In genomic region chr6:132369526-132369925, GRCh38 we compare ENCODE assay signal across 19 cellular contexts. TPM values are rescaled to one million over a fixed set of nuclear protein-coding genes. Genes with fewer than 3 reads are reported as not detected.
A peak's percentile ranks its signal among the peaks of the same experiment; 100 is the strongest.
DNase-seq lines count a peak whose midpoint lies in the region; ATAC-seq, FAIRE-seq and TF ChIP-seq lines count a peak whose summit lies in the region.
"Had no signal": no experiment of that assay in that cellular context is flagged by ENCODE, and none has a peak within 500 bp of the region (broad histone marks: within the 10 kb centered on the region; RNA-seq: fewer than 3 reads in every experiment).

No MANE protein-coding gene starts in this region.

- no peak for FAIRE-seq in A549 (lab: Jason Lieb, UNC)

- 0 out of 3 replicates have a peak overlapping the region, but pooled peaks have one; percentile 12 for H3K4me2 ChIP-seq in A549
- H3K4me2 ChIP-seq: neural progenitor cell had no signal

- no peak for TF ChIP-seq POLR2A in A549 (IDR thresholded peaks at IDR 0.05; ENCODE audit: low read length)
- TF ChIP-seq POLR2A in Peyer's patch (IDR thresholded peaks at IDR 0.05): no peak

- POLR2A ChIA-PET in A549 (lab: Yijun Ruan, JAX) (no interaction called here), HEK293 (lab: Yijun Ruan, JAX) (no interaction called here)

- no peak overlapping the region for H3K27ac ChIP-seq in A549
- no peak overlapping the region for H3K27ac ChIP-seq in HEK293 (ENCODE audit: extremely low read depth, low read depth, low read length)
- no peak overlapping the region for H3K27ac ChIP-seq in Peyer's patch
- H3K27ac ChIP-seq: left lung, neural progenitor cell, RWPE1, spleen had no signal

- H3K27me3 ChIP-seq in Peyer's patch: no peaks in the 10 kb centered on the region
- H3K27me3 ChIP-seq: left lung, neural progenitor cell, spleen had no signal

- TF ChIP-seq RAD21 in A549 (conservative IDR thresholded peaks at IDR 0.05 in 1 of 2, IDR thresholded peaks at IDR 0.05 in 1 of 2): no peak

- ATAC-seq in A549 (no peak), HG03354 (IDR thresholded peaks at IDR 0.05; ENCODE audit: poor library complexity, severe bottlenecking, unreplicated experiment) (no peak)
- ATAC-seq: activated CD8-positive, alpha-beta T cell treated with anti-CD3 and anti-CD28 coated beads, Interleukin-2, amount 10 ng/mL, durations not matched to agents 7 days and 5 days; left lung had no signal

- no peak for TF ChIP-seq EP300 in A549 (IDR thresholded peaks at IDR 0.05)

- H3K4me3 ChIP-seq in A549: no peak overlapping the region
- H3K4me3 ChIP-seq in HEK293 (ENCODE audit: low read depth, low read length): no peak overlapping the region
- H3K4me3 ChIP-seq in Peyer's patch: no peak overlapping the region
- H3K4me3 ChIP-seq: left lung, neural progenitor cell, spleen had no signal

- CTCF ChIA-PET in A549 (lab: Yijun Ruan, JAX): no interaction called here
- CTCF ChIA-PET in HEK293 (lab: Yijun Ruan, JAX): interaction anchor here (0.6 to 0.7 kb wide), 2 partner anchors 24 to 445 kb away, joined by 3 read pairs; no protein-coding TSS in a partner anchor

- H3K4me1 ChIP-seq in A549 (0 out of 3 replicates have a peak, but pooled peaks cover 5% of the 10 kb centered on the region), HEK293 (ENCODE audit: control insufficient read depth, insufficient read depth, low read length) (0 out of 2 replicates have a peak, but pooled peaks cover 2% of the 10 kb centered on the region), Peyer's patch (no peaks in the 10 kb centered on the region)
- H3K4me1 ChIP-seq: left lung had no signal

- TF ChIP-seq CTCF in A549 (IDR thresholded peaks at IDR 0.05): no peak
- TF ChIP-seq CTCF in HEK293 (tag by site-specific recombination; IDR thresholded peaks at IDR 0.05): no peak
- no peak for TF ChIP-seq CTCF in Peyer's patch (IDR thresholded peaks at IDR 0.05)

- no peak for DNase-seq in A549 (ENCODE audit: low read depth in 1 of 2, low spot score in 1 of 2)
- DNase-seq in amniotic epithelial cell (ENCODE audit: low read depth): peak; percentile 70
- peak; percentile 6 for DNase-seq in kidney tubule cell (ENCODE audit: low spot score)
- no peak for DNase-seq in activated T-cell treated with anti-CD3 and anti-CD28 coated beads, Interleukin-2, amount 50 U/mL, for 1 hour
- DNase-seq in Peyer's patch: no peak
- DNase-seq in SHP77 (lab: John Stamatoyannopoulos, UW): no peak
- DNase-seq: ACHN; activated CD8-positive, alpha-beta T cell treated with anti-CD3 and anti-CD28 coated beads, Interleukin-2, amount 10 ng/mL, durations not matched to agents 7 days and 5 days; activated effector memory CD4-positive, alpha-beta T cell treated with anti-CD3 and anti-CD28 coated beads, Interleukin-2, amount 50 U/mL, for 16 hours; DMS53; left lung; NCI-H146; NCI-H510A treated with DMSO at 0.1 percent for 48 hours; spleen; T1000 had no signal

- H3K36me3 ChIP-seq in HEK293 (ENCODE audit: control insufficient read depth in 2 of 2, insufficient read depth in 1 of 2, low read length in 2 of 2): peaks cover 0 to 7% of the 10 kb centered on the region in 2 experiments; a peak in 1 of 3 replicates
- no peaks in the 10 kb centered on the region for H3K36me3 ChIP-seq in Peyer's patch
- H3K36me3 ChIP-seq: left lung, neural progenitor cell, spleen had no signal

- WGBS in A549 (ENCODE audit: missing lambda C conversion rate): 58% methylated on average over 4 of the region's 4 CpGs

- H3K9me3 ChIP-seq in A549 (no peaks in the 10 kb centered on the region), HEK293 (ENCODE audit: control insufficient read depth, insufficient read depth, low read depth, low read length) (no peaks in the 10 kb centered on the region), Peyer's patch (no peaks in the 10 kb centered on the region)
- H3K9me3 ChIP-seq: left lung, spleen had no signal

TF ChIP-seq in A549, 52 proteins besides CTCF, POLR2A, EP300 and RAD21:
- no peak for TF ChIP-seq PHF8 (IDR thresholded peaks at IDR 0.05; ENCODE audit: borderline replicate concordance, low read depth)
- no peak for TF ChIP-seq HOXB5 (CRISPR knock-in tag; IDR thresholded peaks at IDR 0.05)
- TF ChIP-seq RCOR1 (IDR thresholded peaks at IDR 0.05; ENCODE audit: low read depth, low read length): no peak
- TF ChIP-seq CEBPB (IDR thresholded peaks at IDR 0.05): no peak
- no peak for TF ChIP-seq BCL3 (IDR thresholded peaks at IDR 0.05)

TF ChIP-seq in HEK293, 187 proteins besides CTCF, POLR2A, EP300 and RAD21:
- TF ChIP-seq ZBTB26 (tag by site-specific recombination; optimal IDR thresholded peaks at IDR 0.05) (peak; percentile 3), ZNF791 (tag by site-specific recombination; IDR thresholded peaks at IDR 0.05) (no peak)
TF ChIP-seq in HEK293: peak in this region for 1.

RNA-seq across cellular contexts. Expression of gene MOXD1, which starts 31.7 kb away (rescaled TPM):
- 1.4 and 1.5 TPM in 2 replicates for polyA plus RNA-seq in A549 (2011; rRNA removed)
- polyA plus RNA-seq in A549 (2012; cell fraction: cytosol; rRNA removed): 0.32 and 0.39 TPM in 2 replicates
- 0.23 and 0.43 TPM in 2 replicates for polyA plus RNA-seq in A549 (2012; cell fraction: nucleus; rRNA removed)
- polyA plus RNA-seq in A549 (2017; fragmentation: RNase III; extraction: RNeasy Plus Mini Kit Qiagen cat#74134 plus additional on column Dnase treatment): 2.4 to 3.0 TPM (median 2.6 TPM) in 3 replicates
- 0.50 and 1.1 TPM in 2 replicates for polyA minus RNA-seq in A549 (2011; rRNA and poly(A)+ RNA removed)
- total RNA-seq in Peyer's patch: 1 to 10 TPM in 3 of 4 donors, not detected in 1; 1.2 to 4.1 (median 3.8) TPM
- total RNA-seq: activated CD8-positive, alpha-beta T cell treated with anti-CD3 and anti-CD28 coated beads, Interleukin-2, amount 10 ng/mL, durations not matched to agents 7 days and 5 days had no signal

Comparison
In these comparisons a context has a peak if more than half of its experiments do, and no peak if none do; other contexts are left out.
1. DNase-seq: peak in amniotic epithelial cell (single experiment) and kidney tubule cell (single experiment); none in A549 (0 of 2), activated T-cell treated with anti-CD3 and anti-CD28 coated beads, Interleukin-2, amount 50 U/mL, for 1 hour (single experiment), Peyer's patch (0 of 3) and SHP77 (0 of 2).